ENCODE assay signal across 8 cellular contexts in genomic region chr6:36594816-36595167, GRCh38. TPM values are rescaled to one million over a fixed set of nuclear protein-coding genes. Genes with fewer than 3 reads are reported as not detected.
DNase-seq lines count a peak whose midpoint lies in the region; ATAC-seq and TF ChIP-seq lines count a peak whose summit lies in the region.

No MANE protein-coding gene starts in this region.

- H3K4me1 ChIP-seq in KMS-11 (ENCODE audit: low read depth, poor library complexity, severe bottlenecking) (peaks cover 59% of the 10 kb centered on the region), mammary epithelial cell (ENCODE audit: insufficient read depth, low read length) (peaks cover 41% of the 10 kb centered on the region), lower lobe of right lung (peaks cover 41% of the 10 kb centered on the region), upper lobe of left lung (peaks cover 31 to 47% (median 40%) of the 10 kb centered on the region in 4 donors)

- intact Hi-C loops in mammary epithelial cell (cut with micrococcal nuclease) = loop anchor here (1.0 to 2.0 kb wide), 4 partner anchors 17 to 171 kb away; partner anchors contain the start of genes KCTD20, PXT1 and STK38
- intact Hi-C loops in lower lobe of right lung (cut with DNase I) = no loop called here

- H3K9me3 ChIP-seq in mammary epithelial cell (replicated peaks; ENCODE audit: insufficient read depth, low read length) = no peaks in the 10 kb centered on the region
- no peaks in the 10 kb centered on the region for H3K9me3 ChIP-seq in lower lobe of right lung
- H3K9me3 ChIP-seq in upper lobe of left lung = no peaks in the 10 kb centered on the region

- TF ChIP-seq POLR2A in upper lobe of left lung (IDR thresholded peaks at IDR 0.05) = no peak

- TF ChIP-seq EP300 in upper lobe of left lung (IDR thresholded peaks at IDR 0.05) = no peak

- H3K27ac ChIP-seq in KMS-11 = peak overlapping the region; percentile 98
- peak overlapping the region; percentile 97 for H3K27ac ChIP-seq in mammary epithelial cell (ENCODE audit: insufficient read depth, low read depth, low read length)
- peak overlapping the region; percentile 98 for H3K27ac ChIP-seq in lower lobe of right lung
- H3K27ac ChIP-seq in upper lobe of left lung = peak overlapping the region; percentile 97 to 99 (median 99)

- H3K4me3 ChIP-seq in AG10803 (ENCODE audit: low read length) (peak overlapping the region; percentile 90), KMS-11 (IDR thresholded peaks at IDR 0.05; ENCODE audit: insufficient read depth, low read depth, low read length) (no peak overlapping the region), mammary epithelial cell (replicated peaks in 1 of 3; ENCODE audit: insufficient read depth in 1 of 3, low read depth in 2 of 3, low read length in 3 of 3) (peak overlapping the region; percentile 68 to 99 (median 92)), lower lobe of right lung (peak overlapping the region; percentile 82), upper lobe of left lung (peak overlapping the region; percentile 55 to 80 (median 68))

- H3K79me2 ChIP-seq in KMS-11 (ENCODE audit: insufficient read depth, low read depth) = peaks cover 57% of the 10 kb centered on the region
- peaks cover 64% of the 10 kb centered on the region for H3K79me2 ChIP-seq in mammary epithelial cell (ENCODE audit: insufficient read depth, low read length)

- H2AFZ ChIP-seq in KMS-11 (ENCODE audit: low read depth) (peak overlapping the region; percentile 24; the same call in 1 of the 2 replicates), mammary epithelial cell (ENCODE audit: low read depth, low read length) (no peak overlapping the region)

- H3K27me3 ChIP-seq in KMS-11 (ENCODE audit: insufficient read depth, low read depth) (no peaks in the 10 kb centered on the region), mammary epithelial cell (ENCODE audit: insufficient read depth, low read length) (no peaks in the 10 kb centered on the region), lower lobe of right lung (ENCODE audit: low read depth) (no peaks in the 10 kb centered on the region), upper lobe of left lung (no peaks in the 10 kb centered on the region)

- TF ChIP-seq CTCF in AG10803 (conservative IDR thresholded peaks at IDR 0.05; ENCODE audit: low read length) = no peak
- no peak for TF ChIP-seq CTCF in KMS-11 (conservative IDR thresholded peaks at IDR 0.05; ENCODE audit: low read depth, low read length)
- TF ChIP-seq CTCF in mammary epithelial cell (conservative IDR thresholded peaks at IDR 0.05 in 1 of 2, IDR thresholded peaks at IDR 0.05 in 1 of 2; ENCODE audit: extremely low read depth in 1 of 2, insufficient read depth in 1 of 2, low read depth in 1 of 2, low read length in 2 of 2) = no peak
- no peak for TF ChIP-seq CTCF in lower lobe of right lung (IDR thresholded peaks at IDR 0.05)
- TF ChIP-seq CTCF in upper lobe of left lung (IDR thresholded peaks at IDR 0.05) = no peak

- 1% methylated on average over 7 of the region's 7 CpGs for WGBS in mammary epithelial cell (ENCODE audit: low coverage, missing lambda C conversion rate)
- 0 to 1% methylated on average over 7 of the region's 7 CpGs for WGBS in upper lobe of left lung, 2 donors

- dilution Hi-C loops in mammary epithelial cell (cut with HindIII; ENCODE audit: low sequenced_read_pairs) = loop anchor here (5.0 kb wide), 2 partner anchors 47 to 88 kb away; partner anchors contain the start of gene STK38

- peak in 1 of 2 donors; percentile 8 for ATAC-seq in lower lobe of right lung
- ATAC-seq in upper lobe of left lung (ENCODE audit: low FRiP score in 2 of 2) = peak in 1 of 2 donors; percentile 16
- no peak for ATAC-seq in GM18519 (IDR thresholded peaks at IDR 0.05; ENCODE audit: low FRiP score, unreplicated experiment)

- in situ Hi-C loops in mammary epithelial cell (cut with MboI; ENCODE audit: low sequenced_read_pairs in 2 of 2) = loop anchor here (10.0 kb wide), 1 partner anchor 50 kb away; the partner anchor contains the start of gene STK38 (in 2 of the 2)

- DNase-seq in AG10803 (ENCODE audit: low read depth) (no peak), mammary epithelial cell (no peak), lower lobe of right lung (no peak), upper lobe of left lung (peak in 1 of 2 donors; percentile 3), NCI-H128 (lab: John Stamatoyannopoulos, UW; ENCODE audit: unreplicated experiment) (no peak)
- DNase-seq in activated CD4-positive, alpha-beta T cell treated with anti-CD3 and anti-CD28 coated beads, Interleukin-2, amount 50 U/mL, for 48 hours = no peak

- peak overlapping the region; percentile 100 for H3K9ac ChIP-seq in KMS-11
- peak overlapping the region; percentile 100 for H3K9ac ChIP-seq in mammary epithelial cell (ENCODE audit: insufficient read depth, low read length)

- H3K4me2 ChIP-seq in KMS-11 (peak overlapping the region; percentile 75), mammary epithelial cell (ENCODE audit: insufficient read depth, low read depth, low read length) (peak overlapping the region; percentile 67)

- CTCF ChIA-PET in mammary epithelial cell (lab: Charles Lee; ENCODE audit: low non-redundant PET) = no interaction called here

- H3K36me3 ChIP-seq in KMS-11 (ENCODE audit: insufficient read depth) (peaks cover 37% of the 10 kb centered on the region; the same call in 1 of the 2 replicates), mammary epithelial cell (ENCODE audit: insufficient read depth, low read length) (peaks cover 26% of the 10 kb centered on the region), lower lobe of right lung (peaks cover 34% of the 10 kb centered on the region), upper lobe of left lung (peaks cover 29 to 37% (median 30%) of the 10 kb centered on the region in 4 donors)

- TSS peak; percentile 25 for BruUV-seq in mammary epithelial cell (replicated peaks; lab: Mats Ljungman, UMichigan)

- peaks cover 39% of the 10 kb centered on the region for H4K20me1 ChIP-seq in KMS-11 (ENCODE audit: insufficient read depth)
- H4K20me1 ChIP-seq in mammary epithelial cell (ENCODE audit: insufficient read depth, low read length) = peaks cover 40% of the 10 kb centered on the region

RNA-seq across cellular contexts. Expression of gene SRSF3, which starts 0.6 kb away (rescaled TPM):
- total RNA-seq in mammary epithelial cell (100 to 1,000 TPM; 167 to 323 TPM), lower lobe of right lung (180 TPM), upper lobe of left lung (100 to 1,000 TPM in 5 of 6 donors, 10 to 100 TPM in 1; 61.5 to 220 (median 167) TPM)
- 394 TPM for polyA plus RNA-seq in mammary epithelial cell
- 185 TPM for polyA minus RNA-seq in mammary epithelial cell

RNA-seq across cellular contexts. Expression of gene STK38, which starts 47.5 kb away (rescaled TPM):
- 10 to 100 TPM; 23.2 to 29.0 TPM for total RNA-seq in mammary epithelial cell
- 13.1 TPM for polyA plus RNA-seq in mammary epithelial cell
- polyA minus RNA-seq in mammary epithelial cell = 13.4 TPM
- 35.0 TPM for total RNA-seq in lower lobe of right lung
- 10 to 100 TPM; 15.1 to 47.1 (median 30.4) TPM for total RNA-seq in upper lobe of left lung
